ENCODE assay signal across 9 cellular contexts in the genomic region with DNA sequence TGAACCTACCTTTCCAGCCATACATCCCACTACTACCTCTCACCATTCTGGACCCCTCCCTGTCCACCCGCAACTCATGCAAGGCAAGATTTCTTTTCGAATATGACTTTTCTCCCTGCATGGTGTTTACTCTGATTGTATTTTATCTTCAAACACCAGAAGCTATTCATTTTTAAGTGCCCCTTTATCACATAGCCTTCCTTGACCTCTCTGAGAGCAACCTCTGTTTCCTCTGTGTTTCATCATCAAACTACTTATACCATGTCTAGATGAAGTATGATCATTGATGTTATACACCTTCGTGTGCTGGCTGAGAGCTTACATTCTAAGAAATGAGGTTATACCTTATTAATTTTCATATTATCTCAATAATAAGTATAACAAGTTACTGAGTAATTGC. TPM values are rescaled to one million over a fixed set of nuclear protein-coding genes. Genes with fewer than 3 reads are reported as not detected.
"Had no signal": no experiment of that assay in that cellular context is flagged by ENCODE, and none has a peak within 500 bp of the region (broad histone marks: within the 10 kb centered on the region; RNA-seq: fewer than 3 reads in every experiment).

No MANE protein-coding gene starts in this region.

- H3K4me3 ChIP-seq: GM12878 had no signal

- ATAC-seq: GM12878 had no signal

- DNase-seq: GDM1, GF-D8 had no signal

- FAIRE-seq: G401.6, GM12878, GM12891, GM12892, GM18507, GM19239 had no signal

RNA-seq across cellular contexts. Expression of a gene that starts 31.8 kb away (rescaled TPM):
- total RNA-seq: G401 had no signal
